9 cellular contexts compared by ENCODE assay signal in the genomic region with DNA sequence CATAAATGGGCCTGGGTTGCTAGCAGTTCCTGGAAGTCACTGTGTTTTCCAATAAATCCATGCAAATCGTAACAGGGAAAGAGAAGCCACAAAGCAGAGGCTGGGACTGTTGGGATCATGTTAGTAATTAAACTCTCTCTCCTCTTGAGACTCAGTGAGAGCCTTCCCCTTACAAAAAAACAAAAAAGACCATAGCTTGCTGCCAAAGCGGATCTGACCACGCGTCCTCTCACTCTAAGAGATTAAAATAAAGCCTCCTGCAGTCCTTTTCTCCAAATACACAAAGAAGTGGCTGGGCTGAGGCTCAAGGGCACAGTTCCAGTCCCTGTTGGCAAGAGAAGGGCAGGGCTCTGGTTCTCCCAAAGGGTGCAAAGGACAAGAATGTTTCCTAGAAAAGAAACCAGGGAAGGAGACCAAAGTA. TPM values are rescaled to one million over a fixed set of nuclear protein-coding genes. Genes with fewer than 3 reads are reported as not detected.
DNase-seq lines count a peak whose midpoint lies in the region; ATAC-seq and TF ChIP-seq lines count a peak whose summit lies in the region.
"Had no signal": no experiment of that assay in that cellular context is flagged by ENCODE, and none has a peak within 500 bp of the region (broad histone marks: within the 10 kb centered on the region; RNA-seq: fewer than 3 reads in every experiment).

No MANE protein-coding gene starts in this region.

- no peaks in the 10 kb centered on the region for H3K9me3 ChIP-seq in HUES48 (ENCODE audit: control insufficient read depth, insufficient read depth, low read length)
- no peaks in the 10 kb centered on the region for H3K9me3 ChIP-seq in right lobe of liver
- H3K9me3 ChIP-seq in spleen = no peaks in the 10 kb centered on the region

- no peak overlapping the region for H3K9ac ChIP-seq in HUES48 (ENCODE audit: low read depth, low read length)

- no peak overlapping the region for H3K27ac Mint-ChIP-seq in activated naive CD4-positive, alpha-beta T cell treated with anti-CD3 and anti-CD28 coated beads, Interleukin-2, amount 10 ng/mL, durations not matched to agents 7 days and 5 days

- H3K27me3 ChIP-seq in HUES48 (ENCODE audit: control insufficient read depth, insufficient read depth, low read length) = no peaks in the 10 kb centered on the region
- H3K27me3 ChIP-seq in right lobe of liver = no peaks in the 10 kb centered on the region
- H3K27me3 ChIP-seq in spleen (replicated peaks in 1 of 7) = no peaks in the 10 kb centered on the region

- CTCF ChIA-PET in activated naive CD4-positive, alpha-beta T cell treated with anti-CD3 and anti-CD28 coated beads, Interleukin-2, amount 10 ng/mL, durations not matched to agents 7 days and 5 days (lab: Charles Lee) = no interaction called here

- H3K4me1 Mint-ChIP-seq in activated naive CD4-positive, alpha-beta T cell treated with anti-CD3 and anti-CD28 coated beads, Interleukin-2, amount 10 ng/mL, durations not matched to agents 7 days and 5 days = peaks cover 11% of the 10 kb centered on the region

- no peaks in the 10 kb centered on the region for H3K27me3 Mint-ChIP-seq in activated naive CD4-positive, alpha-beta T cell treated with anti-CD3 and anti-CD28 coated beads, Interleukin-2, amount 10 ng/mL, durations not matched to agents 7 days and 5 days

- H3K27ac ChIP-seq in HUES48 (ENCODE audit: low read depth, low read length) = peak overlapping the region; percentile 65
- peak overlapping the region; percentile 20 to 46 for H3K27ac ChIP-seq in coronary artery
- peak overlapping the region; percentile 66 to 75 (median 70) for H3K27ac ChIP-seq in right lobe of liver
- peak overlapping the region in 7 of 8 donors; percentile 20 to 65 (median 53) for H3K27ac ChIP-seq in spleen

- H3K4me3 Mint-ChIP-seq in activated naive CD4-positive, alpha-beta T cell treated with anti-CD3 and anti-CD28 coated beads, Interleukin-2, amount 10 ng/mL, durations not matched to agents 7 days and 5 days = no peak overlapping the region

- 25% methylated on average over 4 of the region's 4 CpGs for WGBS in right lobe of liver (ENCODE audit: insufficient coverage, low coverage, low lambda C conversion rate, missing lambda C conversion rate)
- WGBS in spleen, 5 donors = 44 to 78% (median 71%) methylated on average over 4 of the region's 4 CpGs

- peaks cover 1% of the 10 kb centered on the region for H3K9me3 Mint-ChIP-seq in activated naive CD4-positive, alpha-beta T cell treated with anti-CD3 and anti-CD28 coated beads, Interleukin-2, amount 10 ng/mL, durations not matched to agents 7 days and 5 days

- intact Hi-C loops in right lobe of liver (cut with DNase I) = no loop called here
- intact Hi-C loops in spleen (cut with DNase I; ENCODE audit: low total_unique reads) = no loop called here

- ATAC-seq in right lobe of liver (peak; percentile 88 to 94 (median 93)), GM21737 (IDR thresholded peaks at IDR 0.05; ENCODE audit: unreplicated experiment) (no peak), GM18498 (IDR thresholded peaks at IDR 0.05; ENCODE audit: unreplicated experiment) (no peak)

- peaks cover 11% of the 10 kb centered on the region for H3K36me3 Mint-ChIP-seq in activated naive CD4-positive, alpha-beta T cell treated with anti-CD3 and anti-CD28 coated beads, Interleukin-2, amount 10 ng/mL, durations not matched to agents 7 days and 5 days

- TF ChIP-seq CTCF in coronary artery (IDR thresholded peaks at IDR 0.05) (no peak), right lobe of liver (IDR thresholded peaks at IDR 0.05) (no peak), spleen (IDR thresholded peaks at IDR 0.05 in 8 of 11, conservative IDR thresholded peaks at IDR 0.05 in 3 of 11) (no peak)

- TF ChIP-seq POLR2A in right lobe of liver (IDR thresholded peaks at IDR 0.05) (no peak), spleen (IDR thresholded peaks at IDR 0.05) (no peak)

- H3K4me1 ChIP-seq in HUES48 (ENCODE audit: control insufficient read depth, insufficient read depth, low read length) (peaks cover 12% of the 10 kb centered on the region), right lobe of liver (peaks cover 0 to 20% (median 4%) of the 10 kb centered on the region in 4 donors), spleen (peaks cover 0 to 21% (median 12%) of the 10 kb centered on the region in 6 donors)

- 0 out of 2 replicates have a peak, but pooled peaks cover 3% of the 10 kb centered on the region for H3K36me3 ChIP-seq in HUES48 (ENCODE audit: control insufficient read depth, insufficient read depth, low read length)
- no peaks in the 10 kb centered on the region for H3K36me3 ChIP-seq in right lobe of liver
- H3K36me3 ChIP-seq in spleen = peaks cover 0 to 10% (median 0%) of the 10 kb centered on the region in 6 donors

- DNase-seq in coronary artery (ENCODE audit: low spot score) (peak; percentile 81), right lobe of liver (peak; percentile 52 to 83 (median 70)), spleen (no peak), NCI-H2081 (lab: John Stamatoyannopoulos, UW) (no peak)
- no peak for DNase-seq in activated naive CD4-positive, alpha-beta T cell treated with anti-CD3 and anti-CD28 coated beads, Interleukin-2, amount 10 ng/mL, durations not matched to agents 7 days and 5 days
- DNase-seq: mammary epithelial cell had no signal

- no peak overlapping the region for H3K4me3 ChIP-seq in HUES48 (ENCODE audit: low read depth, low read length)
- H3K4me3 ChIP-seq in coronary artery = peak overlapping the region; percentile 23
- H3K4me3 ChIP-seq in right lobe of liver = peak overlapping the region in 2 of 3 donors; percentile 1 to 14
- no peak overlapping the region for H3K4me3 ChIP-seq in spleen

RNA-seq across cellular contexts. Expression of a gene that starts 38.5 kb away (rescaled TPM):
- total RNA-seq in right lobe of liver (10 to 100 TPM in 5 of 6 experiments, 1 to 10 TPM in 1; 8.5 to 29.7 (median 14.9) TPM), spleen (10 to 100 TPM; 36.4 to 81.9 (median 67.9) TPM)
- polyA plus RNA-seq in spleen = 10 to 100 TPM; 14.5 to 22.3 (median 17.1) TPM

RNA-seq across cellular contexts. Expression of a gene that starts 40.2 kb away (rescaled TPM):
- total RNA-seq in right lobe of liver (10 to 100 TPM; 52.6 to 76.8 (median 65.1) TPM), spleen (100 to 1,000 TPM; 128 to 250 (median 152) TPM)
- 10 to 100 TPM; 28.4 to 76.1 (median 37.2) TPM for polyA plus RNA-seq in spleen

Comparison
In these comparisons a context has a peak if more than half of its experiments do, and no peak if none do; other contexts are left out.
1. H3K4me3 ChIP-seq: peak in coronary artery (single experiment) and right lobe of liver (2 of 3); none in HUES48 (single experiment) and spleen (0 of 8).
2. DNase-seq: peak in coronary artery (single experiment) and right lobe of liver (3 of 3); none in spleen (single experiment), NCI-H2081 (0 of 2) and activated naive CD4-positive, alpha-beta T cell treated with anti-CD3 and anti-CD28 coated beads, Interleukin-2, amount 10 ng/mL, durations not matched to agents 7 days and 5 days (single experiment).
3. ATAC-seq: peak in right lobe of liver (4 of 4); none in GM21737 (single experiment) and GM18498 (single experiment).
4. Peak in every context shown above with its lines, with median percentiles within 50 percentile points of each other: H3K27ac ChIP-seq.